ENCODE assay signal across 1 cellular context in the genomic region with DNA sequence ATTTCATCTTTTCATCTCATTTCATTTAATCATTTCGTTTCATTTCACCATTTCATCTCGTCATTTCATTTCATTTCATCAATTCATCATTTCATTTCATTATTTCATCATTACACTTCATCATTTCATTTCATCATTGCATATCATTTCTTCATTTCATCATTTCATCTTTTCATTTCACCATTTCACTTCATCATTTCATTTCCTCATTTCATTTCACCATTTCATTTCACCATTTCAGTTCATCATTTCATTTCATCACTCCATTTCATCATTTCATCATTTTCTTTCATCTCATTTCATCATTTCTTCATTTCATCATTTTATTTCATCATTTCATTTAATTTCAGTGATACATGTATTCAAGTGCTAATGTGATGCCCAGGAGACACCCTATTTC.
TF ChIP-seq lines count a peak whose summit lies in the region.

No MANE protein-coding gene starts in this region.

TF ChIP-seq in K562, 482 proteins besides CTCF, POLR2A, EP300 and RAD21 (continued from another document):
- TF ChIP-seq MLX (CRISPR knock-in tag; conservative IDR thresholded peaks at IDR 0.05) (no peak), SP2 (IDR thresholded peaks at IDR 0.05; ENCODE audit: extremely low read depth, low read depth, low read length, poor library complexity, severe bottlenecking) (no peak), ZNF695 (CRISPR knock-in tag; IDR thresholded peaks at IDR 0.05) (no peak)
TF ChIP-seq in K562: peak in this region for 6.
